9 cellular contexts compared by ENCODE assay signal in the genomic region with DNA sequence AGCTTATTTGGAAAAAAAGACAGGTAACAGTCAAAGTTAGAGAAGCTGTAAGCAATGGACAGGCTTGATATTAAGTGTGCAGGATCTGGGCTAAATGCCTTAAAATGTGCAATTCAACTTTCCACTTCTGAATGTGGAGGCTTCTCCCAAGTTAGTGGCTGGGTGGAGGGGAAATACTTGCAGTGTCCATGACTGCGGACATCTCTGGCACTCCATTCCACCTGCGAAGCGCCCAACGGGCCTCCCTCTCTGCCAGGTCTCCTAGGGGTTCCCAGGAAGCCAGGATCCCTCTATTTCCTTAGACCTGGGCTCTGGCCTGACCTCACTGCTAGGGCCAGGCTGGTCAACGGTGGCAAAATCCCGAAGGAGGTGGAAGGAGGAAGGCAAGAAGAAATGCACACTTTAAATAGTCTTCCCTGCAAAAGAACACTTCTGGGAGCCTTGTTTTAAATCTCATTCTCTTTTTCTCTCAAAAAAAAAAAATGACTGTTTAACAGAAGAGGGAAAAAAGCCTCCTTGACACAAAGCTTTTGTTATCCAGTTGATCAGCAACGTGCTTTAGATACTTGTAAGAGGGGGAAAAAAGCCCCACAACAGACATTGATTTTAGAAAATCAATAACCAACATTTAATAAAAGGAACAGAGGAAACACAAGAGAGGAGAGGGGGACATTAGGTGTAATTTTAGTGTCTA. TPM values are rescaled to one million over a fixed set of nuclear protein-coding genes. Genes with fewer than 3 reads are reported as not detected.
DNase-seq lines count a peak whose midpoint lies in the region; ATAC-seq and TF ChIP-seq lines count a peak whose summit lies in the region.
"Had no signal": no experiment of that assay in that cellular context is flagged by ENCODE, and none has a peak within 500 bp of the region (broad histone marks: within the 10 kb centered on the region; RNA-seq: fewer than 3 reads in every experiment).

No MANE protein-coding gene starts in this region.

- H3K4me3 Mint-ChIP-seq in activated T-cell treated with anti-CD3 and anti-CD28 coated beads, Interleukin-2, amount 50 U/mL, for 72 hours = peak overlapping the region; percentile 83 to 89

- no peaks in the 10 kb centered on the region for H3K9me3 Mint-ChIP-seq in activated T-cell treated with anti-CD3 and anti-CD28 coated beads, Interleukin-2, amount 50 U/mL, for 72 hours

- H3K36me3 ChIP-seq in colonic mucosa (no peaks in the 10 kb centered on the region), mucosa of stomach (ENCODE audit: control insufficient read depth, insufficient read depth, low read length) (no peaks in the 10 kb centered on the region), upper lobe of left lung (no peaks in the 10 kb centered on the region)

- peaks cover 50% of the 10 kb centered on the region for H3K27me3 Mint-ChIP-seq in activated T-cell treated with anti-CD3 and anti-CD28 coated beads, Interleukin-2, amount 50 U/mL, for 72 hours (ENCODE audit: low read depth)

- TF ChIP-seq EP300 in upper lobe of left lung (IDR thresholded peaks at IDR 0.05) = no peak

- TF ChIP-seq CTCF in colonic mucosa (IDR thresholded peaks at IDR 0.05) (no peak), upper lobe of left lung (IDR thresholded peaks at IDR 0.05) (no peak), foreskin keratinocyte (conservative IDR thresholded peaks at IDR 0.05) (no peak)

- H3K27ac ChIP-seq in colonic mucosa = peak overlapping the region; percentile 72
- peak overlapping the region; percentile 96 to 99 (median 98) for H3K27ac ChIP-seq in upper lobe of left lung
- H3K27ac ChIP-seq in foreskin keratinocyte = no peak overlapping the region

- H3K9ac ChIP-seq in colonic mucosa (ENCODE audit: low read depth in 2 of 2, low read length in 2 of 2) (peak overlapping the region; percentile 53 to 54), mucosa of stomach (ENCODE audit: low read length) (peak overlapping the region; percentile 81)

- H3K4me3 ChIP-seq in colonic mucosa (peak overlapping the region; percentile 52), mucosa of stomach (ENCODE audit: low read length) (peak overlapping the region; percentile 22), upper lobe of left lung (peak overlapping the region in 3 of 4 donors; percentile 57 to 67 (median 60))

- no peak for ATAC-seq in activated T-cell treated with anti-CD3 and anti-CD28 coated beads, Interleukin-2, amount 50 U/mL, for 72 hours (replicated peaks in 1 of 2)
- ATAC-seq in upper lobe of left lung (ENCODE audit: low FRiP score in 2 of 2) = peak in 1 of 2 donors; percentile 32
- no peak for ATAC-seq in foreskin keratinocyte

- H3K4me1 Mint-ChIP-seq in activated T-cell treated with anti-CD3 and anti-CD28 coated beads, Interleukin-2, amount 50 U/mL, for 72 hours (ENCODE audit: low read depth) = peaks cover 28% of the 10 kb centered on the region

- peaks cover 2 to 12% of the 10 kb centered on the region in 2 donors for H3K36me3 Mint-ChIP-seq in activated T-cell treated with anti-CD3 and anti-CD28 coated beads, Interleukin-2, amount 50 U/mL, for 72 hours (ENCODE audit: insufficient read depth in 2 of 2)

- TF ChIP-seq POLR2A in upper lobe of left lung (IDR thresholded peaks at IDR 0.05) = peak in 1 of 4 donors; percentile 24

- H3K27me3 ChIP-seq in colonic mucosa (peaks cover 39% of the 10 kb centered on the region), mucosa of stomach (ENCODE audit: control insufficient read depth, insufficient read depth, low read length) (peaks cover 71% of the 10 kb centered on the region), upper lobe of left lung (peaks cover 0 to 4% (median 2%) of the 10 kb centered on the region in 4 donors), foreskin keratinocyte (peaks cover 98% of the 10 kb centered on the region)

- no peak for DNase-seq in activated T-cell treated with anti-CD3 and anti-CD28 coated beads, Interleukin-2, amount 50 U/mL, for 72 hours
- no peak for DNase-seq in activated T-cell treated with anti-CD3 and anti-CD28 coated beads, Interleukin-2, amount 50 U/mL, for 1 hour
- no peak for DNase-seq in colonic mucosa
- DNase-seq in upper lobe of left lung = peak in 1 of 2 donors; percentile 31
- no peak for DNase-seq in activated gamma-delta T cell (lab: John Stamatoyannopoulos, UW)
- no peak for DNase-seq in foreskin keratinocyte
- no peak for DNase-seq in stimulated activated CD4-positive, alpha-beta T cell treated with anti-CD3 and anti-CD28 coated beads, Interleukin-2, amount 100 ng/mL, for 48 hours
- DNase-seq: Caco-2 had no signal

- no peaks in the 10 kb centered on the region for H3K9me3 ChIP-seq in colonic mucosa
- no peaks in the 10 kb centered on the region for H3K9me3 ChIP-seq in mucosa of stomach (ENCODE audit: control insufficient read depth, low read length)
- no peaks in the 10 kb centered on the region for H3K9me3 ChIP-seq in upper lobe of left lung
- H3K9me3 ChIP-seq: Caco-2 had no signal

- intact Hi-C loops in colonic mucosa (cut with DNase I) = no loop called here

- peak overlapping the region; percentile 95 for H3K27ac Mint-ChIP-seq in activated T-cell treated with anti-CD3 and anti-CD28 coated beads, Interleukin-2, amount 50 U/mL, for 72 hours

- H3K4me1 ChIP-seq in colonic mucosa = no peaks in the 10 kb centered on the region
- H3K4me1 ChIP-seq in mucosa of stomach (ENCODE audit: control insufficient read depth, insufficient read depth, low read length) = no peaks in the 10 kb centered on the region
- peaks cover 3 to 30% (median 20%) of the 10 kb centered on the region in 4 donors for H3K4me1 ChIP-seq in upper lobe of left lung
- H3K4me1 ChIP-seq in foreskin keratinocyte = peaks cover 3% of the 10 kb centered on the region
- H3K4me1 ChIP-seq: Caco-2 had no signal

- WGBS in upper lobe of left lung, 2 donors = 17 to 19% methylated on average over 7 of the region's 7 CpGs

RNA-seq across cellular contexts. Expression of gene ZEB2, which starts 5.0 kb away (rescaled TPM):
- total RNA-seq in activated T-cell treated with anti-CD3 and anti-CD28 coated beads, Interleukin-2, amount 50 U/mL, for 72 hours = 10 to 100 TPM; 22.5 to 58.2 TPM
- total RNA-seq in colonic mucosa (10 to 100 TPM; 17.4 to 29.6 TPM), upper lobe of left lung (100 to 1,000 TPM; 104 to 237 (median 148) TPM), foreskin keratinocyte (0.03 and 0.11 TPM in 2 replicates)
- 0.08 TPM in 2 replicates for polyA plus RNA-seq in foreskin keratinocyte
- total RNA-seq: Caco-2 had no signal

Comparison
In these comparisons a context has a peak if more than half of its experiments do, and no peak if none do; other contexts are left out.
1. RNA of gene ZEB2, which starts 5.0 kb away (total RNA-seq): 104 to 237 TPM in upper lobe of left lung, 22.5 to 58.2 TPM in activated T-cell treated with anti-CD3 and anti-CD28 coated beads, Interleukin-2, amount 50 U/mL, for 72 hours and 17.4 to 29.6 TPM in colonic mucosa; 0.03 to 0.11 TPM in foreskin keratinocyte; every median in the first group is over 10 times any median in the second.
2. Peak in every context shown above with its lines, with median percentiles within 50 percentile points of each other: H3K4me3 ChIP-seq.